8 cellular contexts compared by ENCODE assay signal in genomic region chr9:128551652-128552152, GRCh38. TPM values are rescaled to one million over a fixed set of nuclear protein-coding genes. Genes with fewer than 3 reads are reported as not detected.
DNase-seq lines count a peak whose midpoint lies in the region; ATAC-seq and TF ChIP-seq lines count a peak whose summit lies in the region.

No MANE protein-coding gene starts in this region.

- H3K27me3 ChIP-seq in SK-N-SH (ENCODE audit: insufficient read depth) = no peaks in the 10 kb centered on the region
- no peaks in the 10 kb centered on the region for H3K27me3 ChIP-seq in hepatocyte
- no peaks in the 10 kb centered on the region for H3K27me3 ChIP-seq in smooth muscle cell (ENCODE audit: low read depth)

- 6% methylated on average over 19 of the region's 22 CpGs for WGBS in SK-N-SH (ENCODE audit: low lambda C conversion rate)
- WGBS in hepatocyte (ENCODE audit: low lambda C conversion rate, missing lambda C conversion rate) = 8% methylated on average over 20 of the region's 22 CpGs
- 5% methylated on average over 22 of the region's 22 CpGs for WGBS in smooth muscle cell (ENCODE audit: low lambda C conversion rate)

- H3K9me3 ChIP-seq in SK-N-SH = no peaks in the 10 kb centered on the region
- no peaks in the 10 kb centered on the region for H3K9me3 ChIP-seq in hepatocyte (ENCODE audit: low read depth)
- no peaks in the 10 kb centered on the region for H3K9me3 ChIP-seq in smooth muscle cell (replicated peaks; ENCODE audit: low read depth)

- H4K20me1 ChIP-seq in SK-N-SH (ENCODE audit: insufficient read depth) (peaks cover 34% of the 10 kb centered on the region), hepatocyte (ENCODE audit: insufficient read depth, poor library complexity, severe bottlenecking) (peaks cover 14% of the 10 kb centered on the region), smooth muscle cell (ENCODE audit: low read depth) (peaks cover 39% of the 10 kb centered on the region)

- no peaks in the 10 kb centered on the region for H3K9me3 Mint-ChIP-seq in WTC11

- peak overlapping the region; percentile 92 for H3K4me3 Mint-ChIP-seq in WTC11

- H3K36me3 ChIP-seq in SK-N-SH (replicated peaks in 1 of 2; ENCODE audit: control insufficient read depth in 1 of 2, insufficient read depth in 2 of 2, low read length in 1 of 2) (peaks cover 3 to 8% of the 10 kb centered on the region in 2 experiments), hepatocyte (replicated peaks; ENCODE audit: insufficient read depth, low read depth) (no peaks in the 10 kb centered on the region), smooth muscle cell (ENCODE audit: low read depth) (no peaks in the 10 kb centered on the region)

- H3F3A ChIP-seq in SK-N-SH (replicated peaks; ENCODE audit: insufficient read depth) (peaks cover 34% of the 10 kb centered on the region), smooth muscle cell (ENCODE audit: low read depth) (peaks cover 17% of the 10 kb centered on the region)

- H3K9ac ChIP-seq in SK-N-SH (peak overlapping the region; percentile 83), smooth muscle cell (ENCODE audit: low read depth) (peak overlapping the region; percentile 56)

- peaks cover 29 to 39% of the 10 kb centered on the region in 2 experiments for H3K4me1 ChIP-seq in SK-N-SH (ENCODE audit: control insufficient read depth in 1 of 2, insufficient read depth in 2 of 2, low read depth in 1 of 2, low read length in 1 of 2)
- H3K4me1 ChIP-seq in hepatocyte (ENCODE audit: insufficient read depth) = peaks cover 35% of the 10 kb centered on the region
- H3K4me1 ChIP-seq in smooth muscle cell (ENCODE audit: low read depth) = peaks cover 39% of the 10 kb centered on the region

- TF ChIP-seq CTCF in SK-N-SH (IDR thresholded peaks at IDR 0.05) = no peak
- no peak for TF ChIP-seq CTCF in WTC11 (IDR thresholded peaks at IDR 0.05)
- no peak for TF ChIP-seq CTCF in hepatocyte (IDR thresholded peaks at IDR 0.05; ENCODE audit: poor library complexity)
- no peak for TF ChIP-seq CTCF in smooth muscle cell (IDR thresholded peaks at IDR 0.05; ENCODE audit: borderline replicate concordance, insufficient read depth, poor library complexity, severe bottlenecking)

- H3K79me2 ChIP-seq in SK-N-SH (ENCODE audit: insufficient read depth) (peaks cover 42% of the 10 kb centered on the region), hepatocyte (peaks cover 38% of the 10 kb centered on the region), smooth muscle cell (ENCODE audit: low read depth) (peaks cover 36% of the 10 kb centered on the region)

- peak overlapping the region; percentile 72 to 92 for H3K4me3 ChIP-seq in SK-N-SH (ENCODE audit: low read depth in 2 of 2, low read length in 1 of 2)
- H3K4me3 ChIP-seq in hepatocyte = peak overlapping the region; percentile 48
- peak overlapping the region; percentile 92 for H3K4me3 ChIP-seq in smooth muscle cell

- H3K27ac Mint-ChIP-seq in WTC11 = peak overlapping the region; percentile 99

- no peak for DNase-seq in SK-N-SH
- DNase-seq in WTC11 (ENCODE audit: low spot score) = no peak
- DNase-seq in hepatocyte (ENCODE audit: low spot score) = peak; percentile 6
- no peak for DNase-seq in smooth muscle cell (lab: John Stamatoyannopoulos, UW; ENCODE audit: unreplicated experiment)
- DNase-seq in left lobe of liver (ENCODE audit: low spot score) = no peak

- no peak; the same call in 2 of the 3 replicates for ATAC-seq in SK-N-SH treated with all-trans-retinoic acid at 6 μM for 48 hours
- ATAC-seq in WTC11 = no peak
- no peak for ATAC-seq in HG03139 (IDR thresholded peaks at IDR 0.05; ENCODE audit: unreplicated experiment)
- ATAC-seq in left lobe of liver = no peak
- no peak for ATAC-seq in HG03521 (IDR thresholded peaks at IDR 0.05; ENCODE audit: unreplicated experiment)

- no peak for TF ChIP-seq RAD21 in SK-N-SH (IDR thresholded peaks at IDR 0.05; ENCODE audit: low read length)

- peak overlapping the region; percentile 76 to 84 for H3K27ac ChIP-seq in SK-N-SH (ENCODE audit: low read depth in 2 of 2, low read length in 1 of 2)
- peak overlapping the region; percentile 69 for H3K27ac ChIP-seq in hepatocyte
- peak overlapping the region; percentile 71 for H3K27ac ChIP-seq in smooth muscle cell (ENCODE audit: low read depth)

- H3K4me1 Mint-ChIP-seq in WTC11 = peaks cover 25% of the 10 kb centered on the region

- H3K27me3 Mint-ChIP-seq in WTC11 (ENCODE audit: low read depth) = peaks cover 3% of the 10 kb centered on the region; the same call in 1 of the 2 replicates

- no peaks in the 10 kb centered on the region for H3K36me3 Mint-ChIP-seq in WTC11

- CTCF ChIA-PET in SK-N-SH (lab: Yijun Ruan, JAX) = interaction anchor here (0.9 to 2.7 kb wide), 8 partner anchors 8 to 190 kb away, joined by 3 to 8 read pairs (median 4); no protein-coding TSS in a partner anchor
- CTCF ChIA-PET in WTC11 (lab: Charles Lee) = interaction anchor here (0.7 to 4.0 kb wide), 9 partner anchors 31 to 267 kb away, joined by 3 to 26 read pairs (median 4); partner anchors contain the start of genes CERCAM and ENDOG

- H3K4me2 ChIP-seq in SK-N-SH (peak overlapping the region; percentile 87), hepatocyte (peak overlapping the region; percentile 76), smooth muscle cell (peak overlapping the region; percentile 83)

- no peak for TF ChIP-seq EP300 in SK-N-SH (IDR thresholded peaks at IDR 0.05; ENCODE audit: borderline replicate concordance in 1 of 2, low read depth in 1 of 2, low read length in 1 of 2)

- POLR2A ChIA-PET in SK-N-SH (lab: Yijun Ruan, JAX) (interaction anchor here (0.6 to 3.7 kb wide), 11 partner anchors 7 to 181 kb away, joined by 3 to 15 read pairs (median 3); partner anchors contain the start of genes GLE1 and URM1), WTC11 (lab: Charles Lee) (interaction anchor here (0.9 to 1.8 kb wide), 8 partner anchors 9 to 173 kb away, joined by 3 to 5 read pairs (median 3); partner anchors contain the start of genes GLE1, ODF2, SET and ZDHHC12)

- H2AFZ ChIP-seq in SK-N-SH (ENCODE audit: low read depth) (peak overlapping the region; percentile 92), hepatocyte (peak overlapping the region; percentile 42), smooth muscle cell (ENCODE audit: low read depth) (no peak overlapping the region)

- H3K9me2 ChIP-seq in SK-N-SH (no peaks in the 10 kb centered on the region), hepatocyte (replicated peaks; ENCODE audit: insufficient read depth) (no peaks in the 10 kb centered on the region)

TF ChIP-seq in SK-N-SH, 30 proteins besides CTCF, POLR2A, EP300 and RAD21 (continues in another document):
- TF ChIP-seq NRF1 (IDR thresholded peaks at IDR 0.05; ENCODE audit: low read depth, low read length) = no peak
- peak; percentile 22; the same call in 1 of the 2 replicates for TF ChIP-seq FOSL2 (IDR thresholded peaks at IDR 0.05; ENCODE audit: borderline replicate concordance, low read depth)
- TF ChIP-seq FOXM1 (IDR thresholded peaks at IDR 0.05; ENCODE audit: low read depth) = no peak
- TF ChIP-seq RXRA (IDR thresholded peaks at IDR 0.05; ENCODE audit: borderline replicate concordance, low read depth) = no peak
- TF ChIP-seq GABPA (IDR thresholded peaks at IDR 0.05; ENCODE audit: low read depth) = peak; percentile 28; the same call in 1 of the 2 replicates
- no peak; the same call in 1 of the 2 replicates for TF ChIP-seq JUND (IDR thresholded peaks at IDR 0.05)
- TF ChIP-seq RCOR1 (IDR thresholded peaks at IDR 0.05; ENCODE audit: low read length) = no peak
- TF ChIP-seq ELF1 (IDR thresholded peaks at IDR 0.05) = no peak

TF ChIP-seq in SK-N-SH treated with all-trans-retinoic acid at 6 μM for 48 hours, 23 proteins besides CTCF, POLR2A, EP300 and RAD21 (continues in another document):
- TF ChIP-seq SNAI2 (CRISPR knock-in tag; IDR thresholded peaks at IDR 0.05) (no peak), GLIS3 (CRISPR knock-in tag; IDR thresholded peaks at IDR 0.05) (no peak), ZC3H10 (CRISPR knock-in tag; IDR thresholded peaks at IDR 0.05) (no peak), CSDC2 (CRISPR knock-in tag; IDR thresholded peaks at IDR 0.05) (no peak), ZNF565 (CRISPR knock-in tag; conservative IDR thresholded peaks at IDR 0.05; ENCODE audit: low read depth) (no peak)

TF ChIP-seq in WTC11, 78 proteins besides CTCF, POLR2A, EP300 and RAD21 (continues in another document):
- TF ChIP-seq ATF2 (CRISPR knock-in tag; IDR thresholded peaks at IDR 0.05; ENCODE audit: borderline replicate concordance, low read depth) (no peak), ZNF232 (CRISPR knock-in tag; IDR thresholded peaks at IDR 0.05) (0 out of 2 replicates have a peak, but pooled peaks have one; percentile 7)

RNA-seq across cellular contexts. Expression of gene SPTAN1, which starts 0.7 kb away (rescaled TPM):
- polyA plus RNA-seq in SK-N-SH (2012; rRNA removed) (142 and 177 TPM in 2 replicates), hepatocyte (123 and 144 TPM in 2 replicates), smooth muscle cell (84.9 and 115 TPM in 2 replicates)
- 58.5 and 73.3 TPM in 2 replicates for polyA plus RNA-seq in SK-N-SH (2012; cell fraction: cytosol; rRNA removed)
- 515 and 797 TPM in 2 replicates for polyA plus RNA-seq in SK-N-SH (2012; cell fraction: nucleus; rRNA removed)
- total RNA-seq in WTC11 (2021) (213 to 255 TPM (median 224 TPM) in 3 replicates), hepatocyte (182 and 184 TPM in 2 replicates), smooth muscle cell (143 and 145 TPM in 2 replicates), left lobe of liver (75.7 TPM)

RNA-seq across cellular contexts. Expression of gene GLE1, which starts 47.2 kb away (rescaled TPM):
- polyA plus RNA-seq in SK-N-SH (2012; rRNA removed) (13.8 and 15.9 TPM in 2 replicates), hepatocyte (13.3 and 15.1 TPM in 2 replicates), smooth muscle cell (11.2 and 11.8 TPM in 2 replicates)
- polyA plus RNA-seq in SK-N-SH (2012; cell fraction: cytosol; rRNA removed) = 13.5 and 14.1 TPM in 2 replicates
- polyA plus RNA-seq in SK-N-SH (2012; cell fraction: nucleus; rRNA removed) = 17.5 and 22.3 TPM in 2 replicates
- total RNA-seq in WTC11 (2021) (19.0 to 19.7 TPM (median 19.3 TPM) in 3 replicates), hepatocyte (19.5 and 22.6 TPM in 2 replicates), smooth muscle cell (14.1 and 16.0 TPM in 2 replicates), left lobe of liver (12.3 TPM)

Comparison
In these comparisons a context has a peak if more than half of its experiments do, and no peak if none do; other contexts are left out.
1. Of the 6 proteins assayed by ChIP-seq in both WTC11 and SK-N-SH: peak only in WTC11: none; only in SK-N-SH: TEAD4; in both: none; in neither: 5.